23 cellular contexts compared by ENCODE assay signal in the genomic region with DNA sequence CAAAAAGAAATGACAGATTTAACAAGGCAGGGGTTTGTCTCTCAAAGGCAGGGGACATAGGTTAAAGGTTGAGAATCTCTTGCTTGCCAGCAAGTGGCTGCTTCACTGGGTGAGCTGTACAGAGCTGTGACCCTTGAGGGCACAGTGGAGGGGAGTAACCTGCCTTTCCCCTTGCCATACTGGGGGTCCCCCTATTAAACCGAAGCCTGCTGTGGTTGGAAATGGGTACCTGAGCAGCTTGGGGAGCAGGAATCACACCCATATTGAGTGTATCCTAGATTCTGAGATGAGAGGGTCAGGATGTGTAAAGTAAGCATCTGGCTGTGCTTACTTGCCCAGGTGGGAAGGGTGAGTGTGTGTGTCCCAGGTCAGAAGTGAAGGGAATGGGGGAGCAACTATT. TPM values are rescaled to one million over a fixed set of nuclear protein-coding genes. Genes with fewer than 3 reads are reported as not detected.
A peak's percentile ranks its signal among the peaks of the same experiment; 100 is the strongest.
DNase-seq lines count a peak whose midpoint lies in the region; ATAC-seq lines count a peak whose summit lies in the region.
"Had no signal": no experiment of that assay in that cellular context is flagged by ENCODE, and none has a peak within 500 bp of the region (broad histone marks: within the 10 kb centered on the region; RNA-seq: fewer than 3 reads in every experiment).

No MANE protein-coding gene starts in this region.

- POLR2A ChIA-PET in activated CD4-positive, alpha-beta T cell treated with anti-CD3 and anti-CD28 coated beads, Interleukin-2, amount 10 ng/mL, durations not matched to agents 7 days and 5 days (lab: Charles Lee), result no interaction called here

- no peaks in the 10 kb centered on the region for H3K27me3 Mint-ChIP-seq in activated naive CD8-positive, alpha-beta T cell
- no peaks in the 10 kb centered on the region for H3K27me3 Mint-ChIP-seq in activated naive CD8-positive, alpha-beta T cell treated with anti-CD3 and anti-CD28 coated beads, Interleukin-2, amount 50 U/mL, for 24 hours
- no peaks in the 10 kb centered on the region for H3K27me3 Mint-ChIP-seq in activated T-helper 17 cell treated with anti-CD3 and anti-CD28 coated beads, Interleukin-2, amount 50 U/mL, for 72 hours
- no peaks in the 10 kb centered on the region for H3K27me3 Mint-ChIP-seq in activated CD4-positive, alpha-beta T cell treated with anti-CD3 and anti-CD28 coated beads, Interleukin-2, amount 10 ng/mL, durations not matched to agents 7 days and 5 days
- H3K27me3 Mint-ChIP-seq: progenitor cell of endocrine pancreas had no signal

- no peak for ATAC-seq in activated naive CD8-positive, alpha-beta T cell treated with anti-CD3 and anti-CD28 coated beads, Interleukin-2, amount 50 U/mL, for 24 hours
- ATAC-seq in activated T-helper 17 cell treated with anti-CD3 and anti-CD28 coated beads, Interleukin-2, amount 50 U/mL, for 72 hours (replicated peaks), result no peak
- ATAC-seq in stimulated activated effector memory CD8-positive, alpha-beta T cell treated with anti-CD3 and anti-CD28 coated beads, Interleukin-12 subunit alpha, Interleukin-12 subunit beta, amount 100 ng/mL, for 72 hours, result no peak
- ATAC-seq: K562, left ventricle myocardium superior, sciatic nerve had no signal

- no peak for DNase-seq in activated naive CD8-positive, alpha-beta T cell treated with anti-CD3 and anti-CD28 coated beads, Interleukin-2, amount 50 U/mL, for 24 hours
- peak; percentile 7 for DNase-seq in mucosa of gallbladder (ENCODE audit: low spot score)
- DNase-seq in stimulated activated effector memory CD8-positive, alpha-beta T cell treated with anti-CD3 and anti-CD28 coated beads, Interleukin-12 subunit alpha, Interleukin-12 subunit beta, amount 100 ng/mL, for 72 hours (ENCODE audit: low spot score in 2 of 2), result no peak
- no peak for DNase-seq in activated CD4-positive, alpha-beta T cell treated with anti-CD3 and anti-CD28 coated beads, Interleukin-2, amount 10 ng/mL, durations not matched to agents 7 days and 5 days
- no peak for DNase-seq in NCI-H2171 (lab: John Stamatoyannopoulos, UW)
- DNase-seq in NCI-H446 treated with DMSO at 0.1 percent for 48 hours (lab: John Stamatoyannopoulos, UW), result no peak
- DNase-seq: activated CD4-positive, alpha-beta T cell treated with anti-CD3 and anti-CD28 coated beads for 1 hour; left ventricle myocardium superior; NCI-H1105 treated with DMSO at 0.1 percent for 48 hours; NCI-H2029 treated with DMSO at 0.1 percent for 48 hours; NCI-H82; RPMI8226; stimulated activated CD4-positive, alpha-beta T cell treated with anti-CD3 and anti-CD28 coated beads, Interleukin-12 subunit alpha, Interleukin-12 subunit beta, amount 100 ng/mL, for 4 hours; stimulated activated CD4-positive, alpha-beta T cell treated with anti-CD3 and anti-CD28 coated beads, Interleukin-4, amount 100 ng/mL, for 1 hour; stimulated activated naive CD4-positive, alpha-beta T cell had no signal

- no peak overlapping the region for H3K4me3 Mint-ChIP-seq in activated naive CD8-positive, alpha-beta T cell
- H3K4me3 Mint-ChIP-seq in activated naive CD8-positive, alpha-beta T cell treated with anti-CD3 and anti-CD28 coated beads, Interleukin-2, amount 50 U/mL, for 24 hours, result no peak overlapping the region
- no peak overlapping the region for H3K4me3 Mint-ChIP-seq in activated T-helper 17 cell treated with anti-CD3 and anti-CD28 coated beads, Interleukin-2, amount 50 U/mL, for 72 hours
- no peak overlapping the region for H3K4me3 Mint-ChIP-seq in stimulated activated effector memory CD8-positive, alpha-beta T cell treated with anti-CD3 and anti-CD28 coated beads, Interleukin-12 subunit alpha, Interleukin-12 subunit beta, amount 100 ng/mL, for 72 hours
- no peak overlapping the region for H3K4me3 Mint-ChIP-seq in activated CD4-positive, alpha-beta T cell treated with anti-CD3 and anti-CD28 coated beads, Interleukin-2, amount 10 ng/mL, durations not matched to agents 7 days and 5 days
- H3K4me3 Mint-ChIP-seq: neural progenitor cell had no signal

- peaks cover 27% of the 10 kb centered on the region for H3K4me1 Mint-ChIP-seq in activated naive CD8-positive, alpha-beta T cell (ENCODE audit: low read depth)
- H3K4me1 Mint-ChIP-seq in activated naive CD8-positive, alpha-beta T cell treated with anti-CD3 and anti-CD28 coated beads, Interleukin-2, amount 50 U/mL, for 24 hours, result peaks cover 11% of the 10 kb centered on the region
- H3K4me1 Mint-ChIP-seq in activated T-helper 17 cell treated with anti-CD3 and anti-CD28 coated beads, Interleukin-2, amount 50 U/mL, for 72 hours, result peaks cover 12% of the 10 kb centered on the region
- H3K4me1 Mint-ChIP-seq in stimulated activated effector memory CD8-positive, alpha-beta T cell treated with anti-CD3 and anti-CD28 coated beads, Interleukin-12 subunit alpha, Interleukin-12 subunit beta, amount 100 ng/mL, for 72 hours, result peaks cover 57% of the 10 kb centered on the region
- peaks cover 22% of the 10 kb centered on the region for H3K4me1 Mint-ChIP-seq in activated CD4-positive, alpha-beta T cell treated with anti-CD3 and anti-CD28 coated beads, Interleukin-2, amount 10 ng/mL, durations not matched to agents 7 days and 5 days

- no peaks in the 10 kb centered on the region for H3K36me3 Mint-ChIP-seq in activated naive CD8-positive, alpha-beta T cell
- H3K36me3 Mint-ChIP-seq in activated naive CD8-positive, alpha-beta T cell treated with anti-CD3 and anti-CD28 coated beads, Interleukin-2, amount 50 U/mL, for 24 hours (ENCODE audit: low read depth), result peaks cover 18% of the 10 kb centered on the region
- peaks cover 79% of the 10 kb centered on the region for H3K36me3 Mint-ChIP-seq in activated T-helper 17 cell treated with anti-CD3 and anti-CD28 coated beads, Interleukin-2, amount 50 U/mL, for 72 hours (ENCODE audit: low read depth)
- peaks cover 82% of the 10 kb centered on the region for H3K36me3 Mint-ChIP-seq in stimulated activated effector memory CD8-positive, alpha-beta T cell treated with anti-CD3 and anti-CD28 coated beads, Interleukin-12 subunit alpha, Interleukin-12 subunit beta, amount 100 ng/mL, for 72 hours
- peaks cover 47% of the 10 kb centered on the region for H3K36me3 Mint-ChIP-seq in activated CD4-positive, alpha-beta T cell treated with anti-CD3 and anti-CD28 coated beads, Interleukin-2, amount 10 ng/mL, durations not matched to agents 7 days and 5 days (ENCODE audit: low read depth)

- H3K9me3 Mint-ChIP-seq in activated naive CD8-positive, alpha-beta T cell (ENCODE audit: low read depth), result no peaks in the 10 kb centered on the region
- no peaks in the 10 kb centered on the region for H3K9me3 Mint-ChIP-seq in activated naive CD8-positive, alpha-beta T cell treated with anti-CD3 and anti-CD28 coated beads, Interleukin-2, amount 50 U/mL, for 24 hours
- H3K9me3 Mint-ChIP-seq in activated T-helper 17 cell treated with anti-CD3 and anti-CD28 coated beads, Interleukin-2, amount 50 U/mL, for 72 hours, result no peaks in the 10 kb centered on the region
- no peaks in the 10 kb centered on the region for H3K9me3 Mint-ChIP-seq in stimulated activated effector memory CD8-positive, alpha-beta T cell treated with anti-CD3 and anti-CD28 coated beads, Interleukin-12 subunit alpha, Interleukin-12 subunit beta, amount 100 ng/mL, for 72 hours
- H3K9me3 Mint-ChIP-seq in activated CD4-positive, alpha-beta T cell treated with anti-CD3 and anti-CD28 coated beads, Interleukin-2, amount 10 ng/mL, durations not matched to agents 7 days and 5 days, result no peaks in the 10 kb centered on the region
- H3K9me3 Mint-ChIP-seq: neural progenitor cell had no signal

- CTCF ChIA-PET in activated CD4-positive, alpha-beta T cell treated with anti-CD3 and anti-CD28 coated beads, Interleukin-2, amount 10 ng/mL, durations not matched to agents 7 days and 5 days (lab: Charles Lee), result interaction anchor here (0.6 to 0.7 kb wide), 2 partner anchors 62 to 424 kb away, joined by 3 to 4 read pairs; no protein-coding TSS in a partner anchor

- peak overlapping the region; percentile 46 for H3K27ac Mint-ChIP-seq in activated naive CD8-positive, alpha-beta T cell
- H3K27ac Mint-ChIP-seq in activated naive CD8-positive, alpha-beta T cell treated with anti-CD3 and anti-CD28 coated beads, Interleukin-2, amount 50 U/mL, for 24 hours, result no peak overlapping the region
- H3K27ac Mint-ChIP-seq in activated T-helper 17 cell treated with anti-CD3 and anti-CD28 coated beads, Interleukin-2, amount 50 U/mL, for 72 hours, result peak overlapping the region; percentile 64
- peak overlapping the region; percentile 88 for H3K27ac Mint-ChIP-seq in stimulated activated effector memory CD8-positive, alpha-beta T cell treated with anti-CD3 and anti-CD28 coated beads, Interleukin-12 subunit alpha, Interleukin-12 subunit beta, amount 100 ng/mL, for 72 hours
- no peak overlapping the region for H3K27ac Mint-ChIP-seq in activated CD4-positive, alpha-beta T cell treated with anti-CD3 and anti-CD28 coated beads, Interleukin-2, amount 10 ng/mL, durations not matched to agents 7 days and 5 days
- H3K27ac Mint-ChIP-seq: progenitor cell of endocrine pancreas had no signal

RNA-seq across cellular contexts. Expression of a gene that starts 31.8 kb away (rescaled TPM):
- not detected for total RNA-seq in activated T-helper 17 cell treated with anti-CD3 and anti-CD28 coated beads, Interleukin-2, amount 50 U/mL, for 72 hours
- 11.5 TPM for total RNA-seq in mucosa of gallbladder
- not detected for total RNA-seq in activated CD4-positive, alpha-beta T cell treated with anti-CD3 and anti-CD28 coated beads, Interleukin-2, amount 10 ng/mL, durations not matched to agents 7 days and 5 days
- total RNA-seq: activated CD8-positive, alpha-beta memory T cell treated with anti-CD3 and anti-CD28 coated beads for 36 hours; K562; T-helper 1 cell treated with Interleukin-12 subunit alpha and Interleukin-12 subunit beta and Interleukin-4 antibody, amounts not matched to agents 30 ng/mL and 1 ng/mL, for 36 hours had no signal

RNA-seq across cellular contexts. Expression of a gene that starts 58.6 kb away (rescaled TPM):
- 100 to 1,000 TPM; 243 to 264 TPM for total RNA-seq in activated T-helper 17 cell treated with anti-CD3 and anti-CD28 coated beads, Interleukin-2, amount 50 U/mL, for 72 hours
- total RNA-seq in mucosa of gallbladder, result 273 TPM
- total RNA-seq in activated CD4-positive, alpha-beta T cell treated with anti-CD3 and anti-CD28 coated beads, Interleukin-2, amount 10 ng/mL, durations not matched to agents 7 days and 5 days, result 100 to 1,000 TPM; 378 to 413 TPM

Comparison
In these comparisons a context has a peak if more than half of its experiments do, and no peak if none do; other contexts are left out.
1. H3K27ac Mint-ChIP-seq: peak in activated naive CD8-positive, alpha-beta T cell (single experiment), activated T-helper 17 cell treated with anti-CD3 and anti-CD28 coated beads, Interleukin-2, amount 50 U/mL, for 72 hours (single experiment) and stimulated activated effector memory CD8-positive, alpha-beta T cell treated with anti-CD3 and anti-CD28 coated beads, Interleukin-12 subunit alpha, Interleukin-12 subunit beta, amount 100 ng/mL, for 72 hours (single experiment); none in activated naive CD8-positive, alpha-beta T cell treated with anti-CD3 and anti-CD28 coated beads, Interleukin-2, amount 50 U/mL, for 24 hours (single experiment) and activated CD4-positive, alpha-beta T cell treated with anti-CD3 and anti-CD28 coated beads, Interleukin-2, amount 10 ng/mL, durations not matched to agents 7 days and 5 days (single experiment).
2. RNA of a gene that starts 31.8 kb away (total RNA-seq): 11.5 TPM in mucosa of gallbladder (single experiment); not detected in activated T-helper 17 cell treated with anti-CD3 and anti-CD28 coated beads, Interleukin-2, amount 50 U/mL, for 72 hours and not detected in activated CD4-positive, alpha-beta T cell treated with anti-CD3 and anti-CD28 coated beads, Interleukin-2, amount 10 ng/mL, durations not matched to agents 7 days and 5 days; every median in the first group is over 10 times any median in the second.